11 cellular contexts compared by ENCODE assay signal in the genomic region with DNA sequence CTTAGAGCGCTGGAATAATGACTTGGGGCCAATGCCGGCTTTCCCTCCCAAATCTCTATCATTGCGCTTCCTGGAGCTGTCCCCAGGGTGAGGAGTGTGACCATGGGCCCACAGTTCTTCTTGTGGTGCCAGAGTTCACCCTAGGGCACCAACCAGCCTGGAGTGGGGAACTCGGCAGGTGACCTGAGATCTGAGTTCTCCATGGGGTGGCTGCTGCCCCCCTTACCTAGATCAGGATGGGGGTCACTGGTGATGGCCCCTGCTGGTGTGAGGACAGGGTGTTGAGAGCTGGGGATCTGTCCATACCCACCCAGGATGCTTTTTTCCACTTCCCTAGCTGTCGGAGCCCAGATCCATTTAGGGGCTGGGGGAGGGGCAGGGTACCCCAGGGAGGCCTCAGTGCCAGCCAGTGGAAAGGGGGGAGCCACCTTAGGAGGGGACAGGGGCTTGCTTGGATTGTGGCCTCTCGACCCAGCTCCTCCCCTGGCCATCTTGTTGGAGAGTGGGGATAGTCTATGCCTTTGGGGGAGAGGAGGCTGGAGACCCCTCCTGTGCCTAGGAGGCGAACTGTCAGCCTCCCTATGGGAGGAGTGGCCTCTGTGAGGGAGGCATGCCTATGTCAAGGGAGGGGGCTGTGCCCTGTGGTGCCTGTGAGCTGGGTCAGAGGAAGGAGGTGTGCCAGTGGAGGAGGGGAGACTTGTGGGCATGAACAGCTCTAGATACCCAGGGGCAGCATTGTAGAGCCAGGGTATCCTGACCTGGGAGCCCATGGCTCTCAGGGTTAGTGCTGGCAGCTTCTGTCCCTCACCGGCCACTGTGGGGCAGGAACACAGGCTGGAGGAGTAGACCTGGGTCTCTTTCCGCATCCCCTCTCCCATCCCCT. TPM values are rescaled to one million over a fixed set of nuclear protein-coding genes. Genes with fewer than 3 reads are reported as not detected.
DNase-seq lines count a peak whose midpoint lies in the region; ATAC-seq and TF ChIP-seq lines count a peak whose summit lies in the region.
"Had no signal": no experiment of that assay in that cellular context is flagged by ENCODE, and none has a peak within 500 bp of the region (broad histone marks: within the 10 kb centered on the region; RNA-seq: fewer than 3 reads in every experiment).

No MANE protein-coding gene starts in this region.

- peaks cover 0 to 15% (median 9%) of the 10 kb centered on the region in 7 donors for H3K9me3 Mint-ChIP-seq in CD14-positive monocyte
- no peaks in the 10 kb centered on the region for H3K9me3 Mint-ChIP-seq in WTC11
- H3K9me3 Mint-ChIP-seq in nephron, result no peaks in the 10 kb centered on the region

- CTCF ChIA-PET in WTC11 (lab: Charles Lee) (interaction anchor here (0.8 to 4.8 kb wide), 10 partner anchors 16 to 60 kb away, joined by 3 to 106 read pairs (median 19); no protein-coding TSS in a partner anchor), mammary epithelial cell (lab: Charles Lee; ENCODE audit: low non-redundant PET) (no interaction called here)

- H3K4me2 ChIP-seq in DOHH2 (ENCODE audit: low read length), result peak overlapping the region; percentile 69; the same call in 1 of the 2 replicates
- no peak overlapping the region for H3K4me2 ChIP-seq in mammary epithelial cell (ENCODE audit: insufficient read depth, low read depth, low read length)

- peaks cover 0 to 2% of the 10 kb centered on the region in 2 donors for H3K36me3 Mint-ChIP-seq in CD14-positive monocyte
- H3K36me3 Mint-ChIP-seq in WTC11, result no peaks in the 10 kb centered on the region
- no peaks in the 10 kb centered on the region for H3K36me3 Mint-ChIP-seq in nephron (ENCODE audit: low read depth)
- H3K36me3 Mint-ChIP-seq: activated CD8-positive, alpha-beta memory T cell treated with anti-CD3 and anti-CD28 coated beads, Interleukin-2, amount 10 ng/mL, durations not matched to agents 7 days and 5 days had no signal

- no peak overlapping the region for H3K9ac ChIP-seq in mammary epithelial cell (ENCODE audit: insufficient read depth, low read length)

- dilution Hi-C loops in mammary epithelial cell (cut with HindIII; ENCODE audit: low sequenced_read_pairs), result no loop called here

- H3K4me1 ChIP-seq in DOHH2 (ENCODE audit: control insufficient read depth, low read length) (peaks cover 36% of the 10 kb centered on the region), mammary epithelial cell (ENCODE audit: insufficient read depth, low read length) (peaks cover 34% of the 10 kb centered on the region)

- no peaks in the 10 kb centered on the region for H3K79me2 ChIP-seq in DOHH2 (ENCODE audit: control insufficient read depth, low read length)
- H3K79me2 ChIP-seq in mammary epithelial cell (ENCODE audit: insufficient read depth, low read length), result no peaks in the 10 kb centered on the region

- no peaks in the 10 kb centered on the region for H3K36me3 ChIP-seq in DOHH2 (ENCODE audit: control insufficient read depth, low read length)
- H3K36me3 ChIP-seq in mammary epithelial cell (ENCODE audit: insufficient read depth, low read length), result no peaks in the 10 kb centered on the region
- H3K36me3 ChIP-seq: neutrophil had no signal

- no TSS peak for BruUV-seq in mammary epithelial cell (replicated peaks; lab: Mats Ljungman, UMichigan)

- H3K27ac Mint-ChIP-seq in CD14-positive monocyte (peak overlapping the region in 3 of 7 donors; percentile 8 to 77 (median 73)), WTC11 (no peak overlapping the region), nephron (no peak overlapping the region)
- H3K27ac Mint-ChIP-seq: activated CD8-positive, alpha-beta memory T cell treated with anti-CD3 and anti-CD28 coated beads, Interleukin-2, amount 10 ng/mL, durations not matched to agents 7 days and 5 days had no signal

- no peak for TF ChIP-seq CTCF in CD14-positive monocyte (IDR thresholded peaks at IDR 0.05)
- no peak for TF ChIP-seq CTCF in DOHH2 (IDR thresholded peaks at IDR 0.05; ENCODE audit: low read depth, low read length, poor library complexity, severe bottlenecking)
- no peak for TF ChIP-seq CTCF in WTC11 (IDR thresholded peaks at IDR 0.05)
- no peak for TF ChIP-seq CTCF in nephron (IDR thresholded peaks at IDR 0.05; ENCODE audit: unreplicated experiment in 3 of 3)
- TF ChIP-seq CTCF in mammary epithelial cell (conservative IDR thresholded peaks at IDR 0.05 in 1 of 2, IDR thresholded peaks at IDR 0.05 in 1 of 2; ENCODE audit: extremely low read depth in 1 of 2, insufficient read depth in 1 of 2, low read depth in 1 of 2, low read length in 2 of 2), result no peak

- peaks cover 2% of the 10 kb centered on the region; the same call in 1 of the 2 replicates for H3F3A ChIP-seq in DOHH2 (ENCODE audit: control insufficient read depth, insufficient read depth)

- ATAC-seq in WTC11 (no peak), GM21529 (IDR thresholded peaks at IDR 0.05; ENCODE audit: unreplicated experiment) (no peak), HG02571 (IDR thresholded peaks at IDR 0.05; ENCODE audit: unreplicated experiment) (no peak)
- ATAC-seq: activated CD8-positive, alpha-beta memory T cell treated with anti-CD3 and anti-CD28 coated beads, Interleukin-2, amount 10 ng/mL, durations not matched to agents 7 days and 5 days had no signal

- H3K27me3 Mint-ChIP-seq in CD14-positive monocyte (ENCODE audit: low read depth in 3 of 3), result peaks cover 63 to 76% (median 73%) of the 10 kb centered on the region in 3 donors
- H3K27me3 Mint-ChIP-seq in WTC11 (ENCODE audit: low read depth), result peaks cover 78% of the 10 kb centered on the region
- H3K27me3 Mint-ChIP-seq in nephron (ENCODE audit: low read depth), result peaks cover 20% of the 10 kb centered on the region

- 93% methylated on average over 5 of the region's 9 CpGs for WGBS in mammary epithelial cell (ENCODE audit: low coverage, missing lambda C conversion rate)

- H3K9me2 ChIP-seq in DOHH2 (replicated peaks; ENCODE audit: control insufficient read depth, low read length), result no peaks in the 10 kb centered on the region

- H3K9me3 ChIP-seq in DOHH2 (ENCODE audit: control insufficient read depth, insufficient read depth, low read length) (no peaks in the 10 kb centered on the region), mammary epithelial cell (replicated peaks; ENCODE audit: insufficient read depth, low read length) (no peaks in the 10 kb centered on the region)
- H3K9me3 ChIP-seq: neutrophil had no signal

- H3K27me3 ChIP-seq in DOHH2 (ENCODE audit: control insufficient read depth, low read length) (peaks cover 24% of the 10 kb centered on the region), mammary epithelial cell (ENCODE audit: insufficient read depth, low read length) (peaks cover 23% of the 10 kb centered on the region)

- H3K4me1 Mint-ChIP-seq in CD14-positive monocyte (peaks cover 21% of the 10 kb centered on the region), WTC11 (peaks cover 60% of the 10 kb centered on the region), nephron (peaks cover 60% of the 10 kb centered on the region)

- no peak overlapping the region for H2AFZ ChIP-seq in mammary epithelial cell (ENCODE audit: low read depth, low read length)

- H3K4me3 Mint-ChIP-seq in CD14-positive monocyte (peak overlapping the region; percentile 56 to 66), WTC11 (peak overlapping the region; percentile 58), nephron (peak overlapping the region; percentile 77 to 85 (median 78))
- H3K4me3 Mint-ChIP-seq: activated CD8-positive, alpha-beta memory T cell treated with anti-CD3 and anti-CD28 coated beads, Interleukin-2, amount 10 ng/mL, durations not matched to agents 7 days and 5 days had no signal

- POLR2A ChIA-PET in WTC11 (lab: Charles Lee), result interaction anchor here (0.6 to 2.4 kb wide), 3 partner anchors 32 to 119 kb away, joined by 3 to 7 read pairs (median 4); no protein-coding TSS in a partner anchor

- in situ Hi-C loops in mammary epithelial cell (cut with MboI; ENCODE audit: low sequenced_read_pairs in 2 of 2), result no loop called here

- no peak for DNase-seq in CD14-positive monocyte (ENCODE audit: low spot score)
- DNase-seq in WTC11 (ENCODE audit: low spot score), result no peak
- DNase-seq in cerebellar nuclear complex (lab: John Stamatoyannopoulos, UW), result no peak
- DNase-seq in mammary epithelial cell, result no peak
- DNase-seq: activated CD8-positive, alpha-beta memory T cell treated with anti-CD3 and anti-CD28 coated beads, Interleukin-2, amount 10 ng/mL, durations not matched to agents 7 days and 5 days; GDM1 had no signal

- H3K27ac ChIP-seq in DOHH2 (ENCODE audit: low read depth, low read length) (no peak overlapping the region), mammary epithelial cell (ENCODE audit: insufficient read depth, low read depth, low read length) (no peak overlapping the region)
- H3K27ac ChIP-seq: neutrophil had no signal

- intact Hi-C loops in CD14-positive monocyte (cut with micrococcal nuclease), result loop anchor here in 1 of 2 donors (2.0 kb wide), 1 partner anchor 18 kb away; no protein-coding TSS in a partner anchor
- intact Hi-C loops in mammary epithelial cell (cut with micrococcal nuclease), result no loop called here

- H3K4me3 ChIP-seq in DOHH2 (ENCODE audit: low read length) (no peak overlapping the region), mammary epithelial cell (replicated peaks in 1 of 3; ENCODE audit: insufficient read depth in 1 of 3, low read depth in 2 of 3, low read length in 3 of 3) (no peak overlapping the region)

- H4K20me1 ChIP-seq in DOHH2 (ENCODE audit: control insufficient read depth, insufficient read depth, low read depth, low read length) (no peaks in the 10 kb centered on the region), mammary epithelial cell (ENCODE audit: insufficient read depth, low read length) (no peaks in the 10 kb centered on the region)

TF ChIP-seq in WTC11, 78 proteins besides CTCF, POLR2A, EP300 and RAD21:
- no peak for TF ChIP-seq ZNF671 (CRISPR knock-in tag; IDR thresholded peaks at IDR 0.05)
- TF ChIP-seq ESRRA (CRISPR knock-in tag; IDR thresholded peaks at IDR 0.05; ENCODE audit: borderline replicate concordance), result no peak
- TF ChIP-seq CBFB (CRISPR knock-in tag; IDR thresholded peaks at IDR 0.05; ENCODE audit: low read depth), result no peak
- TF ChIP-seq RELA (CRISPR knock-in tag; IDR thresholded peaks at IDR 0.05; ENCODE audit: borderline replicate concordance), result no peak
- no peak for TF ChIP-seq SP1 (CRISPR knock-in tag; conservative IDR thresholded peaks at IDR 0.05)
- TF ChIP-seq, protein P1, sequence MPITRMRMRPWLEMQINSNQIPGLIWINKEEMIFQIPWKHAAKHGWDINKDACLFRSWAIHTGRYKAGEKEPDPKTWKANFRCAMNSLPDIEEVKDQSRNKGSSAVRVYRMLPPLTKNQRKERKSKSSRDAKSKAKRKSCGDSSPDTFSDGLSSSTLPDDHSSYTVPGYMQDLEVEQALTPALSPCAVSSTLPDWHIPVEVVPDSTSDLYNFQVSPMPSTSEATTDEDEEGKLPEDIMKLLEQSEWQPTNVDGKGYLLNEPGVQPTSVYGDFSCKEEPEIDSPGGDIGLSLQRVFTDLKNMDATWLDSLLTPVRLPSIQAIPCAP (CRISPR knock-in tag; IDR thresholded peaks at IDR 0.05), result no peak
- no peak for TF ChIP-seq ZNF263 (CRISPR knock-in tag; IDR thresholded peaks at IDR 0.05; ENCODE audit: low read depth)

RNA-seq across cellular contexts. Expression of a gene that starts 1.8 kb away (rescaled TPM):
- polyA plus RNA-seq in CD14-positive monocyte (not detected), mammary epithelial cell (not detected)
- total RNA-seq in WTC11 (2021) (5.4 to 7.4 TPM (median 7.0 TPM) in 3 replicates), mammary epithelial cell (under 1 TPM; 0.28 to 0.67 TPM)
- polyA minus RNA-seq in mammary epithelial cell, result not detected
- total RNA-seq: activated CD8-positive, alpha-beta memory T cell treated with anti-CD3 and anti-CD28 coated beads, Interleukin-2, amount 10 ng/mL, durations not matched to agents 7 days and 5 days had no signal
